24 cellular contexts compared by ENCODE assay signal in the genomic region with DNA sequence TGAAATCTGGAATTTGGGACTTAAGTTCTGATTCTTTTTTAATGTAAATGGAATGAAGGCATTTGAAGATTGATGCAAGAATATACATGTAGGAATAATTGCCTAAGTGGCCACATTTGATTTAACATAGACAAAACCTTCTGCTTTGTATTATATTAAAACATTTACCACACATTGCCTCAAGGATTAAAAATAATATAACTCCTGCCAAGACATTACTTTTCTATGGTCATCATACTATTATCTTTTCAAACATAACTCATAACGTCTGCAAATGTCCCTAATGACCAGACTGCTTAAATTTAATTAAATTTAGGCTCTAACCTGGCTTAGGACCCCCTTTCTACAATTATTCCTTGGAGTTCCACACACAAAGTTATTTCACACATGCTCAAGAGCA.
"Had no signal": no experiment of that assay in that cellular context is flagged by ENCODE, and none has a peak within 500 bp of the region (broad histone marks: within the 10 kb centered on the region; RNA-seq: fewer than 3 reads in every experiment).

No MANE protein-coding gene starts in this region.

- H3K9ac ChIP-seq: KMS-11 had no signal

- FAIRE-seq: HTR-8/SVneo, K562, RCC 7860 had no signal

- ATAC-seq: K562 had no signal

- DNase-seq: Kasumi-1, MM.1S, NCI-H1092 treated with DMSO at 0.1 percent for 48 hours, NCI-H1436, NCI-H187, NCI-H2029, NCI-H2081 treated with DMSO at 0.1 percent for 48 hours, NCI-H2171, NCI-H226, NCI-H446, NCI-H510A, NCI-H524 treated with DMSO at 0.1 percent for 48 hours, NCI-H69, NCI-H774, Right ventricle myocardium superior, RPMI8226, SIG-M5 had no signal

- H3K36me3 ChIP-seq: SJSA1 had no signal

- H3K27me3 ChIP-seq: SJSA1 had no signal

- H3K9me3 ChIP-seq: SJSA1 had no signal

- H3K27ac ChIP-seq: HL-60, KMS-11, SJSA1, SK-N-MC had no signal

- H3K4me3 ChIP-seq: K562, SJSA1, SK-N-MC had no signal

- H3K4me2 ChIP-seq: KMS-11 had no signal
